In genomic region chr1:42817976-42818375, GRCh38 we compare ENCODE assay signal across 2 cellular contexts.
TF ChIP-seq lines count a peak whose summit lies in the region.

No MANE protein-coding gene starts in this region.

TF ChIP-seq in SK-N-SH, 30 proteins besides CTCF, POLR2A, EP300 and RAD21 (continued from another document):
- TF ChIP-seq ZBTB33 (IDR thresholded peaks at IDR 0.05; ENCODE audit: borderline replicate concordance, low read depth) = no peak
- TF ChIP-seq TCF12 (IDR thresholded peaks at IDR 0.05) = no peak
- no peak for TF ChIP-seq TEAD4 (IDR thresholded peaks at IDR 0.05; ENCODE audit: borderline replicate concordance, insufficient read depth)
TF ChIP-seq in SK-N-SH: peak in this region for 0.

TF ChIP-seq in SK-N-SH treated with all-trans-retinoic acid at 6 μM for 48 hours, 23 proteins besides CTCF, POLR2A, EP300 and RAD21 (continued from another document):
- TF ChIP-seq TSHZ2 (CRISPR knock-in tag; IDR thresholded peaks at IDR 0.05) (no peak), OSR1 (CRISPR knock-in tag; IDR thresholded peaks at IDR 0.05) (no peak), POU6F1 (CRISPR knock-in tag; IDR thresholded peaks at IDR 0.05; ENCODE audit: borderline replicate concordance, low read depth) (no peak), TCF4 (CRISPR knock-in tag; IDR thresholded peaks at IDR 0.05; ENCODE audit: borderline replicate concordance) (no peak), PATZ1 (CRISPR knock-in tag; IDR thresholded peaks at IDR 0.05; ENCODE audit: borderline replicate concordance) (no peak)
TF ChIP-seq in SK-N-SH treated with all-trans-retinoic acid at 6 μM for 48 hours: peak in this region for 0.
